In the genomic region with DNA sequence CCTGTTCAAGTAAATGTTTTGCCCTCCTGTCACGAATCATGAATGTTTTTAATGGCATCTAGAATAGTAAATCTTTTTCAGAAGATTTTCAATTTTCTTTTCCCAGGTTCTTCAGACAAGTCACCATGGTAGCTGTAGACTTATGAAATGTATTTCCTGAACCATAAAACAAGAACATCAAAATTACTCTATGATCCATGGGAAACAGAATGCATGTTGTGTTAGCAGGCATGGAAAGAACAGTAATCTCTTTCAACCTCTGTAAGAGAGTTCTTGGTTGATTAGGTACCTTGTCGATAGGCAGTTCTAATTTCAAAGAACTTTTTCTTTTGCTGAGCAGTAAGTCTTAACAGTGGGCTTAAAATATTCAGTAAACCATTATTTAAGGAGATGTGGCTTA, we compare ENCODE assay signal across 2 cellular contexts.
TF ChIP-seq lines count a peak whose summit lies in the region.

No MANE protein-coding gene starts in this region.

TF ChIP-seq in A549, 52 proteins besides CTCF, POLR2A, EP300 and RAD21 (continues in another document):
- TF ChIP-seq PBX3 (IDR thresholded peaks at IDR 0.05) (no peak), MAZ (IDR thresholded peaks at IDR 0.05; ENCODE audit: borderline replicate concordance, low read depth, low read length) (no peak), EHMT2 (IDR thresholded peaks at IDR 0.05; ENCODE audit: low read depth) (no peak), KDM5A (IDR thresholded peaks at IDR 0.05) (no peak), MAFK (IDR thresholded peaks at IDR 0.05; ENCODE audit: partially characterized antibody) (no peak), CHD4 (IDR thresholded peaks at IDR 0.05; ENCODE audit: borderline replicate concordance) (no peak), NPAS2 (CRISPR knock-in tag; IDR thresholded peaks at IDR 0.05; ENCODE audit: borderline replicate concordance) (no peak), PHF8 (IDR thresholded peaks at IDR 0.05; ENCODE audit: borderline replicate concordance, low read depth) (no peak), CEBPB (IDR thresholded peaks at IDR 0.05) (no peak), RCOR1 (IDR thresholded peaks at IDR 0.05; ENCODE audit: low read depth, low read length) (no peak), E2F6 (IDR thresholded peaks at IDR 0.05; ENCODE audit: borderline replicate concordance, low read depth) (no peak), JUNB (IDR thresholded peaks at IDR 0.05) (no peak), RARB (CRISPR knock-in tag; IDR thresholded peaks at IDR 0.05) (peak; percentile 72; the same call in 1 of the 2 replicates), HOXB5 (CRISPR knock-in tag; IDR thresholded peaks at IDR 0.05) (no peak), HOXB13 (CRISPR knock-in tag; IDR thresholded peaks at IDR 0.05; ENCODE audit: low read depth) (no peak), FOSL2 (IDR thresholded peaks at IDR 0.05) (no peak), FOSL2 (CRISPR knock-in tag; IDR thresholded peaks at IDR 0.05) (no peak), REST (IDR thresholded peaks at IDR 0.05) (no peak), CHD2 (IDR thresholded peaks at IDR 0.05; ENCODE audit: low read length, partially characterized antibody) (no peak)
- TF ChIP-seq, protein P1, sequence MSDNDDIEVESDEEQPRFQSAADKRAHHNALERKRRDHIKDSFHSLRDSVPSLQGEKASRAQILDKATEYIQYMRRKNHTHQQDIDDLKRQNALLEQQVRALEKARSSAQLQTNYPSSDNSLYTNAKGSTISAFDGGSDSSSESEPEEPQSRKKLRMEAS (IDR thresholded peaks at IDR 0.05), result no peak
- TF ChIP-seq, protein P2, sequence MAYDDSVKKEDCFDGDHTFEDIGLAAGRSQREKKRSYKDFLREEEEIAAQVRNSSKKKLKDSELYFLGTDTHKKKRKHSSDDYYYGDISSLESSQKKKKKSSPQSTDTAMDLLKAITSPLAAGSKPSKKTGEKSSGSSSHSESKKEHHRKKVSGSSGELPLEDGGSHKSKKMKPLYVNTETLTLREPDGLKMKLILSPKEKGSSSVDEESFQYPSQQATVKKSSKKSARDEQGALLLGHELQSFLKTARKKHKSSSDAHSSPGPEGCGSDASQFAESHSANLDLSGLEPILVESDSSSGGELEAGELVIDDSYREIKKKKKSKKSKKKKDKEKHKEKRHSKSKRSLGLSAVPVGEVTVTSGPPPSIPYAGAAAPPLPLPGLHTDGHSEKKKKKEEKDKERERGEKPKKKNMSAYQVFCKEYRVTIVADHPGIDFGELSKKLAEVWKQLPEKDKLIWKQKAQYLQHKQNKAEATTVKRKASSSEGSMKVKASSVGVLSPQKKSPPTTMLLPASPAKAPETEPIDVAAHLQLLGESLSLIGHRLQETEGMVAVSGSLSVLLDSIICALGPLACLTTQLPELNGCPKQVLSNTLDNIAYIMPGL (CRISPR knock-in tag; IDR thresholded peaks at IDR 0.05; ENCODE audit: borderline replicate concordance), result no peak
- TF ChIP-seq, protein P3, sequence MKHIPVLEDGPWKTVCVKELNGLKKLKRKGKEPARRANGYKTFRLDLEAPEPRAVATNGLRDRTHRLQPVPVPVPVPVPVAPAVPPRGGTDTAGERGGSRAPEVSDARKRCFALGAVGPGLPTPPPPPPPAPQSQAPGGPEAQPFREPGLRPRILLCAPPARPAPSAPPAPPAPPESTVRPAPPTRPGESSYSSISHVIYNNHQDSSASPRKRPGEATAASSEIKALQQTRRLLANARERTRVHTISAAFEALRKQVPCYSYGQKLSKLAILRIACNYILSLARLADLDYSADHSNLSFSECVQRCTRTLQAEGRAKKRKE (CRISPR knock-in tag; IDR thresholded peaks at IDR 0.05; ENCODE audit: low read depth), result no peak

TF ChIP-seq in K562, 482 proteins besides CTCF, POLR2A, EP300 and RAD21:
- TF ChIP-seq GTF2E2 (tag; IDR thresholded peaks at IDR 0.05) (0 out of 2 replicates have a peak, but pooled peaks have one; percentile 8), CBX5 (IDR thresholded peaks at IDR 0.05; ENCODE audit: borderline replicate concordance, low read depth) (no peak)
